In genomic region chr18:48962252-48962856, GRCh38 we compare ENCODE assay signal across 20 cellular contexts. TPM values are rescaled to one million over a fixed set of nuclear protein-coding genes. Genes with fewer than 3 reads are reported as not detected.
DNase-seq lines count a peak whose midpoint lies in the region; ATAC-seq and TF ChIP-seq lines count a peak whose summit lies in the region.
"Had no signal": no experiment of that assay in that cellular context is flagged by ENCODE, and none has a peak within 500 bp of the region (broad histone marks: within the 10 kb centered on the region; RNA-seq: fewer than 3 reads in every experiment).

No MANE protein-coding gene starts in this region.

- H3K9me3 ChIP-seq in HUES48 (ENCODE audit: control insufficient read depth, insufficient read depth, low read length) (no peaks in the 10 kb centered on the region), endodermal cell (ENCODE audit: control insufficient read depth, low read length) (no peaks in the 10 kb centered on the region), neural progenitor cell (ENCODE audit: low read depth) (no peaks in the 10 kb centered on the region), upper lobe of right lung (no peaks in the 10 kb centered on the region)

- H3K4me3 Mint-ChIP-seq in endodermal cell: no peak overlapping the region
- no peak overlapping the region for H3K4me3 Mint-ChIP-seq in neural progenitor cell
- H3K4me3 Mint-ChIP-seq: activated naive CD4-positive, alpha-beta T cell treated with anti-CD3 and anti-CD28 coated beads, Interleukin-2, amount 50 U/mL, for 24 hours had no signal

- H3K27me3 ChIP-seq in HUES48 (ENCODE audit: control insufficient read depth, insufficient read depth, low read length): no peaks in the 10 kb centered on the region
- H3K27me3 ChIP-seq in endodermal cell (ENCODE audit: control insufficient read depth, insufficient read depth, low read length, poor library complexity, severe bottlenecking): no peaks in the 10 kb centered on the region
- peaks cover 43% of the 10 kb centered on the region for H3K27me3 ChIP-seq in neural progenitor cell
- H3K27me3 ChIP-seq in upper lobe of right lung: no peaks in the 10 kb centered on the region

- H3K9me3 Mint-ChIP-seq in endodermal cell (peaks cover 2% of the 10 kb centered on the region), neural progenitor cell (peaks cover 2% of the 10 kb centered on the region)
- H3K9me3 Mint-ChIP-seq: activated naive CD4-positive, alpha-beta T cell treated with anti-CD3 and anti-CD28 coated beads, Interleukin-2, amount 50 U/mL, for 24 hours; naive thymus-derived CD8-positive, alpha-beta T cell had no signal

- H3K27ac Mint-ChIP-seq in endodermal cell (peak overlapping the region; percentile 76), neural progenitor cell (peak overlapping the region; percentile 67)
- H3K27ac Mint-ChIP-seq: CD14-positive monocyte had no signal

- H2AFZ ChIP-seq in neural progenitor cell (replicated peaks): no peak overlapping the region
- H2AFZ ChIP-seq: parathyroid adenoma had no signal

- peaks cover 40% of the 10 kb centered on the region for H3K4me1 ChIP-seq in HUES48 (ENCODE audit: control insufficient read depth, insufficient read depth, low read length)
- peaks cover 14% of the 10 kb centered on the region for H3K4me1 ChIP-seq in endodermal cell (ENCODE audit: control insufficient read depth, insufficient read depth, low read length)
- H3K4me1 ChIP-seq in neural progenitor cell: peaks cover 18% of the 10 kb centered on the region
- peaks cover 6% of the 10 kb centered on the region for H3K4me1 ChIP-seq in upper lobe of right lung
- H3K4me1 ChIP-seq: parathyroid adenoma had no signal

- H3K9ac ChIP-seq in HUES48 (ENCODE audit: low read depth, low read length) (no peak overlapping the region), endodermal cell (ENCODE audit: extremely low read depth, low read length, poor library complexity, severe bottlenecking) (no peak overlapping the region), neural progenitor cell (no peak overlapping the region)
- H3K9ac ChIP-seq: parathyroid adenoma had no signal

- H3K79me2 ChIP-seq in neural progenitor cell (ENCODE audit: low read depth): no peaks in the 10 kb centered on the region
- H3K79me2 ChIP-seq: parathyroid adenoma had no signal

- H3K36me3 Mint-ChIP-seq in endodermal cell (ENCODE audit: low read depth) (peaks cover 13% of the 10 kb centered on the region), neural progenitor cell (no peaks in the 10 kb centered on the region)
- H3K36me3 Mint-ChIP-seq: activated naive CD4-positive, alpha-beta T cell treated with anti-CD3 and anti-CD28 coated beads, Interleukin-2, amount 50 U/mL, for 24 hours; CD14-positive monocyte; naive thymus-derived CD8-positive, alpha-beta T cell had no signal

- WGBS in endodermal cell (ENCODE audit: insufficient coverage in 1 of 2, insufficient read length in 1 of 2), 2 experiments: 86 to 98% methylated on average over 5 to 7 of the region's 7 CpGs

- peaks cover 51% of the 10 kb centered on the region for H3K4me1 Mint-ChIP-seq in endodermal cell
- peaks cover 50% of the 10 kb centered on the region for H3K4me1 Mint-ChIP-seq in neural progenitor cell
- H3K4me1 Mint-ChIP-seq: CD14-positive monocyte had no signal

- H3K4me3 ChIP-seq in HUES48 (ENCODE audit: low read depth, low read length): no peak overlapping the region
- H3K4me3 ChIP-seq in endodermal cell (ENCODE audit: low read length): no peak overlapping the region
- H3K4me3 ChIP-seq in neural progenitor cell: no peak overlapping the region
- H3K4me3 ChIP-seq in upper lobe of right lung: no peak overlapping the region

- H3F3A ChIP-seq in neural progenitor cell (ENCODE audit: low read depth): peaks cover 23% of the 10 kb centered on the region

- TF ChIP-seq CTCF in endodermal cell (conservative IDR thresholded peaks at IDR 0.05) (no peak), neural progenitor cell (IDR thresholded peaks at IDR 0.05) (no peak), upper lobe of right lung (IDR thresholded peaks at IDR 0.05) (no peak)

- DNase-seq in endodermal cell (peak; percentile 54), neural progenitor cell (ENCODE audit: low spot score) (no peak), upper lobe of right lung (no peak), NCI-H1930 (lab: John Stamatoyannopoulos, UW) (no peak), DMS79 (lab: John Stamatoyannopoulos, UW) (no peak)
- DNase-seq: activated CD4-positive, alpha-beta T cell treated with anti-CD3 and anti-CD28 coated beads, Interleukin-2, amount 50 U/mL, for 1 hour; central memory CD4-positive, alpha-beta T cell; left colon; NCI-H1105; NCI-H2029 treated with DMSO at 0.1 percent for 48 hours; NCI-H82; stimulated activated CD4-positive, alpha-beta T cell treated with anti-CD3 and anti-CD28 coated beads, Interleukin-15, amount 100 ng/mL, for 24 hours had no signal

- no peaks in the 10 kb centered on the region for H4K20me1 ChIP-seq in neural progenitor cell (ENCODE audit: low read depth)

- H3K27ac ChIP-seq in HUES48 (ENCODE audit: low read depth, low read length) (peak overlapping the region; percentile 21), endodermal cell (ENCODE audit: low read depth, low read length) (no peak overlapping the region), neural progenitor cell (no peak overlapping the region), upper lobe of right lung (peak overlapping the region; percentile 36)
- H3K27ac ChIP-seq: parathyroid adenoma had no signal

- H3K36me3 ChIP-seq in HUES48 (ENCODE audit: control insufficient read depth, insufficient read depth, low read length) (no peaks in the 10 kb centered on the region), endodermal cell (ENCODE audit: control insufficient read depth, insufficient read depth, low read length) (no peaks in the 10 kb centered on the region), neural progenitor cell (no peaks in the 10 kb centered on the region), upper lobe of right lung (no peaks in the 10 kb centered on the region)

- intact Hi-C loops in upper lobe of right lung (cut with DNase I): no loop called here

- no peak overlapping the region for H3K4me2 ChIP-seq in neural progenitor cell

- H3K27me3 Mint-ChIP-seq in endodermal cell (ENCODE audit: insufficient read depth) (peaks cover 1% of the 10 kb centered on the region), neural progenitor cell (ENCODE audit: insufficient read depth, low read depth) (peaks cover 18% of the 10 kb centered on the region)
- H3K27me3 Mint-ChIP-seq: activated naive CD4-positive, alpha-beta T cell treated with anti-CD3 and anti-CD28 coated beads, Interleukin-2, amount 50 U/mL, for 24 hours had no signal

- ATAC-seq in upper lobe of right lung (peak; percentile 16), HG03378 (IDR thresholded peaks at IDR 0.05; ENCODE audit: unreplicated experiment) (no peak)
- ATAC-seq: HCT116, SK-N-SH treated with all-trans-retinoic acid at 6 μM for 48 hours had no signal

RNA-seq across cellular contexts. Expression of gene SMAD7, which starts 11.6 kb away (rescaled TPM):
- total RNA-seq in endodermal cell (10 to 100 TPM; 52.4 to 67.4 TPM), neural progenitor cell (ENCODE audit: low replicate concordance) (1.1 and 2.0 TPM in 2 replicates), upper lobe of right lung (68.9 TPM)
- polyA plus RNA-seq in endodermal cell (2013, experiment 1 of 2): 16.5 TPM
- 16.2 TPM for polyA plus RNA-seq in endodermal cell (2013, experiment 2 of 2)

Comparison
In these comparisons a context has a peak if more than half of its experiments do, and no peak if none do; other contexts are left out.
1. H3K27ac ChIP-seq: peak in HUES48 (single experiment) and upper lobe of right lung (single experiment); none in endodermal cell (single experiment) and neural progenitor cell (single experiment).
2. RNA of gene SMAD7, which starts 11.6 kb away (total RNA-seq): 68.9 TPM in upper lobe of right lung (single experiment) and 52.4 to 67.4 TPM in endodermal cell; 1.1 to 2.0 TPM in neural progenitor cell; every median in the first group is over 10 times any median in the second.